Comparison of ENCODE assay signal across 8 cellular contexts in genomic region chr6:37221585-37222124, GRCh38. TPM values are rescaled to one million over a fixed set of nuclear protein-coding genes. Genes with fewer than 3 reads are reported as not detected.
DNase-seq lines count a peak whose midpoint lies in the region; ATAC-seq and TF ChIP-seq lines count a peak whose summit lies in the region.

No MANE protein-coding gene starts in this region.

- DNase-seq in SIG-M5 treated with dmso at 0.1 percent for 504 hours (lab: John Stamatoyannopoulos, UW; ENCODE audit: unreplicated experiment) (no peak), uterus (no peak)

- H3K27ac ChIP-seq in DOHH2 (ENCODE audit: low read depth, low read length) (no peak overlapping the region), KMS-11 (no peak overlapping the region), cingulate gyrus (ENCODE audit: low read depth, low read length) (peak overlapping the region; percentile 47), uterus (peak overlapping the region in 1 of 2 donors; percentile 56)

- TF ChIP-seq CTCF in DOHH2 (IDR thresholded peaks at IDR 0.05; ENCODE audit: low read depth, low read length, poor library complexity, severe bottlenecking) (no peak), KMS-11 (conservative IDR thresholded peaks at IDR 0.05; ENCODE audit: low read depth, low read length) (no peak), uterus (IDR thresholded peaks at IDR 0.05) (no peak)

- H3K36me3 ChIP-seq in DOHH2 (ENCODE audit: control insufficient read depth, low read length): no peaks in the 10 kb centered on the region
- no peaks in the 10 kb centered on the region for H3K36me3 ChIP-seq in KMS-11 (ENCODE audit: insufficient read depth)
- H3K36me3 ChIP-seq in neuron (ENCODE audit: insufficient read depth, low read length): no peaks in the 10 kb centered on the region
- H3K36me3 ChIP-seq in uterus: no peaks in the 10 kb centered on the region

- ATAC-seq in GM18868 (IDR thresholded peaks at IDR 0.05; ENCODE audit: unreplicated experiment) (no peak), HG03442 (IDR thresholded peaks at IDR 0.05; ENCODE audit: unreplicated experiment) (no peak)

- H3K4me1 ChIP-seq in DOHH2 (ENCODE audit: control insufficient read depth, low read length): peaks cover 15% of the 10 kb centered on the region
- peaks cover 18% of the 10 kb centered on the region for H3K4me1 ChIP-seq in KMS-11 (ENCODE audit: low read depth, poor library complexity, severe bottlenecking)
- H3K4me1 ChIP-seq in neuron (ENCODE audit: insufficient read depth, low read length): no peaks in the 10 kb centered on the region
- H3K4me1 ChIP-seq in uterus: no peaks in the 10 kb centered on the region

- H3K4me2 ChIP-seq in DOHH2 (ENCODE audit: low read length) (peak overlapping the region; percentile 85), KMS-11 (peak overlapping the region; percentile 36)

- peaks cover 9% of the 10 kb centered on the region for H3F3A ChIP-seq in DOHH2 (ENCODE audit: control insufficient read depth, insufficient read depth)

- H2AFZ ChIP-seq in KMS-11 (ENCODE audit: low read depth) (peak overlapping the region; percentile 90), neuron (ENCODE audit: low read depth, low read length) (peak overlapping the region; percentile 60)

- no peak overlapping the region for H3K9ac ChIP-seq in KMS-11

- H3K9me2 ChIP-seq in DOHH2 (replicated peaks; ENCODE audit: control insufficient read depth, low read length): no peaks in the 10 kb centered on the region

- H4K20me1 ChIP-seq in DOHH2 (ENCODE audit: control insufficient read depth, insufficient read depth, low read depth, low read length) (no peaks in the 10 kb centered on the region), KMS-11 (ENCODE audit: insufficient read depth) (no peaks in the 10 kb centered on the region)

- intact Hi-C loops in uterus (cut with DNase I; ENCODE audit: low total_unique reads): no loop called here

- H3K4me3 ChIP-seq in DOHH2 (ENCODE audit: low read length): peak overlapping the region; percentile 71
- H3K4me3 ChIP-seq in KMS-11 (IDR thresholded peaks at IDR 0.05; ENCODE audit: insufficient read depth, low read depth, low read length): no peak overlapping the region
- peak overlapping the region; percentile 40 for H3K4me3 ChIP-seq in neuron (ENCODE audit: low read length)
- H3K4me3 ChIP-seq in uterus: peak overlapping the region in 1 of 2 donors; percentile 67

- H3K9me3 ChIP-seq in DOHH2 (ENCODE audit: control insufficient read depth, insufficient read depth, low read length) (no peaks in the 10 kb centered on the region), neuron (ENCODE audit: low read length) (no peaks in the 10 kb centered on the region), uterus (no peaks in the 10 kb centered on the region)

- TF ChIP-seq POLR2A in uterus (IDR thresholded peaks at IDR 0.05): no peak

- no peaks in the 10 kb centered on the region for H3K27me3 ChIP-seq in DOHH2 (ENCODE audit: control insufficient read depth, low read length)
- no peaks in the 10 kb centered on the region for H3K27me3 ChIP-seq in KMS-11 (ENCODE audit: insufficient read depth, low read depth)
- no peaks in the 10 kb centered on the region for H3K27me3 ChIP-seq in neuron (ENCODE audit: insufficient read depth, low read length)
- H3K27me3 ChIP-seq in uterus: no peaks in the 10 kb centered on the region

- H3K79me2 ChIP-seq in DOHH2 (ENCODE audit: control insufficient read depth, low read length): no peaks in the 10 kb centered on the region
- H3K79me2 ChIP-seq in KMS-11 (ENCODE audit: insufficient read depth, low read depth): no peaks in the 10 kb centered on the region

RNA-seq across cellular contexts. Expression of gene TBC1D22B, which starts 35.9 kb away (rescaled TPM):
- total RNA-seq in uterus: 10 to 100 TPM in 1 of 4 donors, 1 to 10 TPM in 3; 4.1 to 15.4 (median 7.5) TPM

RNA-seq across cellular contexts. Expression of gene TMEM217, which starts 36.3 kb away (rescaled TPM):
- total RNA-seq in uterus: 1 to 10 TPM in 1 of 4 donors, under 1 TPM in 1, not detected in 2; 0.21 to 1.6 TPM

RNA-seq across cellular contexts. Expression of gene PIM1, which starts 51.7 kb away (rescaled TPM):
- 10 to 100 TPM in 3 of 4 donors, 1 to 10 TPM in 1; 2.0 to 44.5 (median 28.8) TPM for total RNA-seq in uterus
